In the genomic region with DNA sequence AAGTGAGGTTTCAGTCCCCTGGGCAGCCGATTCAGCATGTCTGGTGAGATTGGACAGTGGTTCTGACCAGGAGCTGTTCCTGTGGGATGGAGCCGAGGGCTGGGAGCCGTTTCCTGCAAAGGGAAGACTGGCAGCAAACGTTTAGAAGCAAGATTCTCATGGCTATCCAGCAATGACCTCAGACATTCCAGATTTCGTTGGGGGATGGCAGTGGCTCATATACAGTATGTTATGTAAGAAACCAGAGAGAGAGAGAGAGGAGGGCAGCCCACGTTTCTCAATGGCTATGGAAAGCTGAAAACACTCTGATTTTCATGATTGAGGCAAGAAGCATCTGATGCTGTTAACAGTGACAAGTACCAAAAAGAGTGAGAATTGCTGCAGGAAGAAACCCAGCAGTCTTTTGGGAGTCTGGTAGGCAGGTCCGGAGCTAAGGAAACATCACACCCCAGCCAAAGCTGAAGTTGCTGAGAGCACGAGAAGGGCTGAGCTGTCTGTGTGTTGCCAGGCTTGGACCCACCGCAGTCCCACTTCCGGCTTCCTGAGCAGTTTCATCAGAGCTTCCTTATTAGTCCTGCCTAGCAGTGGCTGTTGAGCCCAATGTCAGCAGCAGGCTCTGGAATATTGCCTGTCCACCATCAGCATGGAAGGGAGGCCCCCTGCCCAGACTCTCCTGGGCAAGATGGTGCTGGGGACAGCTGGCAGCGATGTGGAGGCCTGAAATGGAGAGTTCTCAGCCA, we compare ENCODE assay signal across 8 cellular contexts. TPM values are rescaled to one million over a fixed set of nuclear protein-coding genes. Genes with fewer than 3 reads are reported as not detected.
DNase-seq lines count a peak whose midpoint lies in the region; ATAC-seq lines count a peak whose summit lies in the region.

No MANE protein-coding gene starts in this region.

- ATAC-seq in GM19351 (IDR thresholded peaks at IDR 0.05; ENCODE audit: unreplicated experiment) (no peak), HG03135 (IDR thresholded peaks at IDR 0.05; ENCODE audit: unreplicated experiment) (no peak), GM21576 (IDR thresholded peaks at IDR 0.05; ENCODE audit: unreplicated experiment) (no peak)

- H3K9me3 Mint-ChIP-seq in T-helper 2 cell treated with Interferon-gamma antibody and Interleukin-4, amounts not matched to agents 5 μg/mL and 100 μg/mL, for 36 hours: no peaks in the 10 kb centered on the region

- peaks cover 6% of the 10 kb centered on the region for H3K27me3 Mint-ChIP-seq in T-helper 2 cell treated with Interferon-gamma antibody and Interleukin-4, amounts not matched to agents 5 μg/mL and 100 μg/mL, for 36 hours (ENCODE audit: low read depth)

- H3K4me1 Mint-ChIP-seq in T-helper 2 cell treated with Interferon-gamma antibody and Interleukin-4, amounts not matched to agents 5 μg/mL and 100 μg/mL, for 36 hours (ENCODE audit: low read depth): peaks cover 21% of the 10 kb centered on the region

- H3K27ac Mint-ChIP-seq in T-helper 2 cell treated with Interferon-gamma antibody and Interleukin-4, amounts not matched to agents 5 μg/mL and 100 μg/mL, for 36 hours: no peak overlapping the region

- H3K4me3 Mint-ChIP-seq in T-helper 2 cell treated with Interferon-gamma antibody and Interleukin-4, amounts not matched to agents 5 μg/mL and 100 μg/mL, for 36 hours: peak overlapping the region; percentile 19

- intact Hi-C loops in posterior vena cava (cut with DNase I): no loop called here

- DNase-seq in GM19238 (ENCODE audit: insufficient read length, low spot score) (peak; percentile 23), fibroblast of the conjunctiva (ENCODE audit: low read depth) (peak; percentile 59), posterior vena cava (ENCODE audit: low spot score) (peak; percentile 89), NAMALWA (ENCODE audit: low spot score) (no peak)
- DNase-seq in T-helper 2 cell treated with Interferon-gamma antibody and Interleukin-4, amounts not matched to agents 5 μg/mL and 100 μg/mL, for 36 hours (ENCODE audit: low spot score): no peak

- no peaks in the 10 kb centered on the region for H3K36me3 Mint-ChIP-seq in T-helper 2 cell treated with Interferon-gamma antibody and Interleukin-4, amounts not matched to agents 5 μg/mL and 100 μg/mL, for 36 hours (ENCODE audit: low read depth)

RNA-seq across cellular contexts. Expression of a gene that starts 25.5 kb away (rescaled TPM):
- total RNA-seq in posterior vena cava: 10 to 100 TPM; 58.8 to 66.8 TPM

Comparison
In these comparisons a context has a peak if more than half of its experiments do, and no peak if none do; other contexts are left out.
1. DNase-seq: peak in GM19238 (single experiment), fibroblast of the conjunctiva (single experiment) and posterior vena cava (single experiment); none in T-helper 2 cell treated with Interferon-gamma antibody and Interleukin-4, amounts not matched to agents 5 μg/mL and 100 μg/mL, for 36 hours (single experiment) and NAMALWA (single experiment).